12 cellular contexts compared by ENCODE assay signal in the genomic region with DNA sequence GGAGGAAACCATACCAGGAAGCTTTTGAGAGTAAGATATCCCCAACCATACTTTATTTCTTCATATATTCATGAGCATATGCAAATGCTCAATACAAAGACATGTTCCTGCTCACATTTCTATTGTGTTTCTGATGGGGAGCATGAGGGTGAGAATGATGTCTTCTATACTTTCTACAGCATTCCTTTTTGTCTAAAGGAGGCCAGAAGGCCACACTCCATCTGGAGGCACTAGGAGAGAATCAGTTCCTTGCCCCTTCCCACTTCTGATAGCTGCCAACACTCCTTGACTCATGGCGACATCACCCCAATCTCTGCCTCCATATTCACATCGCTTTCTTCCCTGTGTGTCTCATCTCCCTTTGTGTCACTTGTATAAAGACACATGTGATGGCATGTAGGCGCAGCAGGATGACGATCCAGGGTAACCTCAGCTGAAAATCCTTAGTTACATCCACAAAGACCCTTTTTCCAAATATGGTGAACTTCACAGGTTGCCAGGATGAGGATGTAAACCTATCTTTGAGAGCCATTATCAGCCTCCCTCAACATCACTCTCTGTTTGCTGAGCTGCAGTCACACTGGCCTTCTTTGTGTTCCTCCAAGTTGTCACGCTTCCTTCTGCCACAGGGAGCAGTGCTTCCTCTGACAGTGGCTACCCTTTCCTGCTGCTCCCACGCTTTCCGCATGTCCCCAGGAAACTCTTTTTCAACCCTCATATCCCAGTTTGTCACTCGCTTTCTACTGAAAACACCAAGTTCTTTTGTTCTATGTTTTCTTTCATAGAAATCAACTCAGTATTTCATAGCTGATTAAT.
DNase-seq lines count a peak whose midpoint lies in the region; ATAC-seq, FAIRE-seq and TF ChIP-seq lines count a peak whose summit lies in the region.
"Had no signal": no experiment of that assay in that cellular context is flagged by ENCODE, and none has a peak within 500 bp of the region (broad histone marks: within the 10 kb centered on the region; RNA-seq: fewer than 3 reads in every experiment).

No MANE protein-coding gene starts in this region.

- H3K14ac ChIP-seq in trophoblast cell (ENCODE audit: low read length), result no peak overlapping the region

- in situ Hi-C loops in K562 (cut with MboI), result no loop called here

- H3K27ac ChIP-seq in HUES64 (ENCODE audit: low read depth, low read length), result peak overlapping the region; percentile 76; the same call in 1 of the 2 replicates
- no peak overlapping the region for H3K27ac ChIP-seq in K562 (ENCODE audit: extremely low read depth, low read depth, low read length)
- H3K27ac ChIP-seq in liver (ENCODE audit: low read depth in 1 of 2, low read length in 2 of 2), result no peak overlapping the region
- H3K27ac ChIP-seq in trophoblast cell (ENCODE audit: low read depth, low read length), result no peak overlapping the region
- H3K27ac ChIP-seq: skin epidermis had no signal

- H3K4ac ChIP-seq in trophoblast cell (ENCODE audit: low read depth, low read length), result no peak overlapping the region

- H3K4me2 ChIP-seq in K562 (ENCODE audit: insufficient read depth, low read length) (no peak overlapping the region), trophoblast cell (ENCODE audit: low read length) (no peak overlapping the region)

- H3K79me2 ChIP-seq in K562 (ENCODE audit: control insufficient read depth, insufficient read depth, low read length), result no peaks in the 10 kb centered on the region
- no peaks in the 10 kb centered on the region for H3K79me2 ChIP-seq in trophoblast cell (ENCODE audit: control insufficient read depth, insufficient read depth, low read length, poor library complexity)

- H3K9me1 ChIP-seq in K562 (ENCODE audit: control insufficient read depth, insufficient read depth, low read length), result no peaks in the 10 kb centered on the region

- no peak for TF ChIP-seq EP300 in K562 (IDR thresholded peaks at IDR 0.05; ENCODE audit: low read length)

- H4K20me1 ChIP-seq in K562 (replicated peaks; ENCODE audit: control insufficient read depth, insufficient read depth, low read length), result no peaks in the 10 kb centered on the region

- H3K18ac ChIP-seq in trophoblast cell (ENCODE audit: low read length), result no peak overlapping the region

- peak; percentile 21 to 38; a peak in 2 of 4 replicates for TF ChIP-seq RAD21 in K562 (CRISPR knock-in tag; conservative IDR thresholded peaks at IDR 0.05 in 1 of 2, IDR thresholded peaks at IDR 0.05 in 1 of 2)
- TF ChIP-seq RAD21 in liver (IDR thresholded peaks at IDR 0.05), result peak in 1 of 2 donors; percentile 22

- H3K36me3 ChIP-seq in HUES64 (ENCODE audit: insufficient read depth, low read length) (no peaks in the 10 kb centered on the region), K562 (ENCODE audit: control insufficient read depth, insufficient read depth, low read length) (no peaks in the 10 kb centered on the region), liver (ENCODE audit: control insufficient read depth in 4 of 4, insufficient read depth in 3 of 4, low read depth in 1 of 4, low read length in 3 of 4) (no peaks in the 10 kb centered on the region), trophoblast cell (ENCODE audit: control insufficient read depth in 1 of 2, insufficient read depth in 2 of 2, low read length in 2 of 2) (no peaks in the 10 kb centered on the region)

- no peak for TF ChIP-seq POLR2A in K562 (conservative IDR thresholded peaks at IDR 0.05)

- POLR2A ChIA-PET in K562 (lab: Yijun Ruan, JAX), result no interaction called here

- H3K4me1 ChIP-seq in HUES64 (ENCODE audit: insufficient read depth, low read length) (peaks cover 23% of the 10 kb centered on the region), K562 (replicated peaks in 1 of 2; ENCODE audit: control insufficient read depth in 2 of 2, insufficient read depth in 2 of 2, low read length in 2 of 2) (no peaks in the 10 kb centered on the region), liver (ENCODE audit: control insufficient read depth in 4 of 4, insufficient read depth in 4 of 4, low read length in 3 of 4) (no peaks in the 10 kb centered on the region), trophoblast cell (ENCODE audit: control insufficient read depth in 1 of 2, insufficient read depth in 2 of 2, low read length in 2 of 2) (no peaks in the 10 kb centered on the region)

- peak; percentile 33 to 46 (median 38) for TF ChIP-seq CTCF in K562 (IDR thresholded peaks at IDR 0.05 in 2 of 3, conservative IDR thresholded peaks at IDR 0.05 in 1 of 3; ENCODE audit: insufficient read depth in 2 of 3, low read depth in 1 of 3, low read length in 3 of 3)
- TF ChIP-seq CTCF in liver (IDR thresholded peaks at IDR 0.05; ENCODE audit: low read depth, low read length, missing input control), result peak; percentile 15

- WGBS in HUES64, result 85% methylated on average over 8 of the region's 8 CpGs
- WGBS in K562 (ENCODE audit: insufficient coverage, low coverage, missing lambda C conversion rate), result 7% methylated on average over 7 of the region's 8 CpGs
- 89% methylated on average over 8 of the region's 8 CpGs for WGBS in liver
- WGBS in trophoblast cell (ENCODE audit: extremely low coverage, insufficient coverage, insufficient read length), result no CpG with 5 or more reads among the region's 8 CpGs

- H4K8ac ChIP-seq in trophoblast cell (ENCODE audit: low read depth, low read length), result no peak overlapping the region

- no peak overlapping the region for H3K23ac ChIP-seq in trophoblast cell (ENCODE audit: low read length)

- no peak for FAIRE-seq in K562 (lab: Jason Lieb, UNC)
- FAIRE-seq: astrocyte had no signal

- no peak overlapping the region for H2BK120ac ChIP-seq in trophoblast cell (ENCODE audit: insufficient read depth, low read length, poor library complexity)

- no peak overlapping the region for H4K12ac ChIP-seq in trophoblast cell (ENCODE audit: low read depth, low read length)

- BruUV-seq in K562 (replicated peaks; lab: Mats Ljungman, UMichigan), result no TSS peak

- CTCF ChIA-PET in K562 (lab: Yijun Ruan, JAX; ENCODE audit: low intra/inter-chr PET ratio), result interaction anchor here (0.7 kb wide), 1 partner anchor 30 kb away, joined by 3 read pairs; no protein-coding TSS in a partner anchor

- DNase-seq in DMS53 (lab: John Stamatoyannopoulos, UW) (peak; percentile 46), K562 (ENCODE audit: extremely low read depth in 1 of 4, low spot score in 3 of 4) (peak in 3 of 4 experiments; percentile 6 to 37 (median 17)), trophoblast cell (no peak), KG1 (lab: John Stamatoyannopoulos, UW) (no peak)
- DNase-seq: NCI-H187, T-cell had no signal

- H3K9me3 ChIP-seq in HUES64 (ENCODE audit: insufficient read depth, low read depth, low read length) (no peaks in the 10 kb centered on the region), K562 (replicated peaks; ENCODE audit: control insufficient read depth, insufficient read depth, low read depth, low read length) (no peaks in the 10 kb centered on the region), liver (ENCODE audit: control insufficient read depth in 4 of 4, low read length in 3 of 4) (no peaks in the 10 kb centered on the region), trophoblast cell (ENCODE audit: insufficient read depth, low read depth, low read length) (no peaks in the 10 kb centered on the region)

- H3K79me1 ChIP-seq in trophoblast cell (ENCODE audit: low read length), result no peaks in the 10 kb centered on the region

- H2BK12ac ChIP-seq in trophoblast cell (ENCODE audit: low read length), result no peak overlapping the region

- H3K4me3 ChIP-seq in HUES64 (ENCODE audit: low read length), result no peak overlapping the region
- H3K4me3 ChIP-seq in K562, result no peak overlapping the region
- no peak overlapping the region for H3K4me3 ChIP-seq in liver (ENCODE audit: low read depth in 1 of 3, low read length in 3 of 3)
- no peak overlapping the region for H3K4me3 ChIP-seq in trophoblast cell (ENCODE audit: low read depth, low read length)
- H3K4me3 ChIP-seq: skin epidermis had no signal

- H2AFZ ChIP-seq in K562 (ENCODE audit: low read depth, low read length) (no peak overlapping the region), trophoblast cell (ENCODE audit: insufficient read depth, low read length, poor library complexity) (no peak overlapping the region)

- no peak overlapping the region for H2BK5ac ChIP-seq in trophoblast cell (ENCODE audit: low read depth, low read length, poor library complexity)

- no peak overlapping the region for H4K91ac ChIP-seq in trophoblast cell (ENCODE audit: low read depth, low read length)

- intact Hi-C loops in K562 (cut with micrococcal nuclease), result loop anchor here (10.0 kb wide), 1 partner anchor 92 kb away; no protein-coding TSS in a partner anchor

- peak; percentile 91 for ATAC-seq in K562
- ATAC-seq in HG03280 (IDR thresholded peaks at IDR 0.05; ENCODE audit: unreplicated experiment), result no peak
- ATAC-seq in HG02588 (IDR thresholded peaks at IDR 0.05; ENCODE audit: unreplicated experiment), result no peak
- ATAC-seq: T-cell had no signal

- H2AK5ac ChIP-seq in trophoblast cell (ENCODE audit: low read length), result no peak overlapping the region

- H3K27me3 ChIP-seq in HUES64 (ENCODE audit: insufficient read depth, low read length) (no peaks in the 10 kb centered on the region), K562 (ENCODE audit: control insufficient read depth in 2 of 2, insufficient read depth in 2 of 2, low read length in 2 of 2) (peaks cover 0 to 12% of the 10 kb centered on the region in 2 experiments; a peak in 3 of 5 replicates), liver (ENCODE audit: control insufficient read depth in 4 of 4, insufficient read depth in 4 of 4, low read length in 3 of 4) (no peaks in the 10 kb centered on the region), trophoblast cell (ENCODE audit: insufficient read depth, low read length) (no peaks in the 10 kb centered on the region)

- H3K9ac ChIP-seq in HUES64 (ENCODE audit: low read depth, low read length) (no peak overlapping the region), K562 (ENCODE audit: insufficient read depth in 1 of 2, low read depth in 2 of 2, low read length in 2 of 2) (no peak overlapping the region), liver (ENCODE audit: low read depth in 1 of 2, low read length in 2 of 2) (no peak overlapping the region), trophoblast cell (ENCODE audit: low read length) (no peak overlapping the region)

TF ChIP-seq in K562, 482 proteins besides CTCF, POLR2A, EP300 and RAD21 (continues in another document):
- TF ChIP-seq ZNF668 (CRISPR knock-in tag; IDR thresholded peaks at IDR 0.05) (no peak), EGR1 (conservative IDR thresholded peaks at IDR 0.05) (peak; percentile 51; the same call in 1 of the 2 replicates), CEBPB (tag; IDR thresholded peaks at IDR 0.05) (no peak), ZNF41 (CRISPR knock-in tag; conservative IDR thresholded peaks at IDR 0.05) (no peak)

TF ChIP-seq in liver, 16 proteins besides CTCF, POLR2A, EP300 and RAD21 (continues in another document):
- no peak for TF ChIP-seq TAF1 (conservative IDR thresholded peaks at IDR 0.05)
- no peak for TF ChIP-seq HNF4G (IDR thresholded peaks at IDR 0.05)
- TF ChIP-seq EGR1 (IDR thresholded peaks at IDR 0.05; ENCODE audit: low read depth in 2 of 2), result no peak
- TF ChIP-seq, protein P1, sequence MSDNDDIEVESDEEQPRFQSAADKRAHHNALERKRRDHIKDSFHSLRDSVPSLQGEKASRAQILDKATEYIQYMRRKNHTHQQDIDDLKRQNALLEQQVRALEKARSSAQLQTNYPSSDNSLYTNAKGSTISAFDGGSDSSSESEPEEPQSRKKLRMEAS (IDR thresholded peaks at IDR 0.05), result no peak

Comparison
In these comparisons a context has a peak if more than half of its experiments do, and no peak if none do; other contexts are left out.
1. DNase-seq: peak in DMS53 (single experiment) and K562 (3 of 4); none in trophoblast cell (0 of 2) and KG1 (single experiment).